Comparison of ENCODE assay signal across 13 cellular contexts in the genomic region with DNA sequence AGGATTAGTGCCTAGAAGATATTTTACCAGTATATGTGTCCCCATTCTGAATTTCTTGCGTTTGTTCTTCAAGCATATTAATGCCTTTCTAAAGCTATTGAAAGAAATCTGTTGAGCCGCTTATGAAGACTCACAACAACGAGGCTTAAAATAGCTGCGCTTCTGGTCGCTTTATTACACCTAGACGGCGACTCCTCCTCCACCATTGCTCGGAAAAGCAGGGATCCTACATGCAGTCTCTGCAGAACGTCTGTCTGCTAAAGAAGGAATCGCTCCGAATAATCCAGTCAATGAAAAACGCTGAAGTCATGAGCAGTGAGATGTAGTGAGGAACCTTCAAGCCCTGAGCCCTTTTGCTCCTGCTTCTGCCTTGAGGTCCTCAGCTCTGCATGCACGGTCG.
DNase-seq lines count a peak whose midpoint lies in the region; ATAC-seq and TF ChIP-seq lines count a peak whose summit lies in the region.
"Had no signal": no experiment of that assay in that cellular context is flagged by ENCODE, and none has a peak within 500 bp of the region (broad histone marks: within the 10 kb centered on the region; RNA-seq: fewer than 3 reads in every experiment).

No MANE protein-coding gene starts in this region.

- H3K23ac ChIP-seq in H9 (ENCODE audit: insufficient read length, low read depth, low read length) = no peak overlapping the region

- H3K4me3 Mint-ChIP-seq in H9 = no peak overlapping the region
- peak overlapping the region in 1 of 3 experiments; percentile 9 for H3K4me3 Mint-ChIP-seq in nephron

- no peak overlapping the region; the same call in 1 of the 2 replicates for H3K14ac ChIP-seq in H9 (ENCODE audit: insufficient read depth, low read length)

- H3K79me1 ChIP-seq in H9 (ENCODE audit: insufficient read depth, low read depth, low read length, poor library complexity, severe bottlenecking) = no peaks in the 10 kb centered on the region

- H3K4me1 ChIP-seq in H9 (ENCODE audit: insufficient read depth, low read length) = no peaks in the 10 kb centered on the region; the same call in 1 of the 2 replicates
- H3K4me1 ChIP-seq: A549, BE2C had no signal

- H2AK5ac ChIP-seq in H9 (ENCODE audit: insufficient read length, low read length) = no peak overlapping the region

- H2AFZ ChIP-seq in H9 (ENCODE audit: low read length) = no peak overlapping the region

- H3K27me3 ChIP-seq in H9 (ENCODE audit: insufficient read depth, low read length) = no peaks in the 10 kb centered on the region
- H3K27me3 ChIP-seq: BE2C had no signal

- WGBS in H9 (ENCODE audit: extremely low coverage, insufficient read length, low lambda C conversion rate) = no CpG with 5 or more reads among the region's 14 CpGs

- H3K4me1 Mint-ChIP-seq in H9 (peaks cover 26 to 30% of the 10 kb centered on the region in 2 experiments), nephron (peaks cover 38% of the 10 kb centered on the region)

- H3K36me3 Mint-ChIP-seq in H9 (ENCODE audit: insufficient read depth in 1 of 3, low read depth in 3 of 3) (no peaks in the 10 kb centered on the region), nephron (ENCODE audit: low read depth) (no peaks in the 10 kb centered on the region)
- H3K36me3 Mint-ChIP-seq: CD4-positive, alpha-beta memory T cell had no signal

- H3T11ph ChIP-seq in H9 (ENCODE audit: low read length) = no peak overlapping the region

- TF ChIP-seq CTCF in H9 (conservative IDR thresholded peaks at IDR 0.05) = no peak
- no peak for TF ChIP-seq CTCF in nephron (IDR thresholded peaks at IDR 0.05; ENCODE audit: unreplicated experiment in 3 of 3)

- no peaks in the 10 kb centered on the region for H4K20me1 ChIP-seq in H9 (ENCODE audit: control insufficient read depth, insufficient read depth, insufficient read length)

- H4K5ac ChIP-seq in H9 (ENCODE audit: insufficient read length, low read depth, low read length) = no peak overlapping the region

- H3K79me2 ChIP-seq in H9 (ENCODE audit: insufficient read depth, low read length) = no peaks in the 10 kb centered on the region

- H3K27ac Mint-ChIP-seq in H9 (no peak overlapping the region; a peak in 1 of 7 replicates), nephron (peak overlapping the region; percentile 19 to 87 (median 48))
- H3K27ac Mint-ChIP-seq: CD4-positive, alpha-beta memory T cell had no signal

- H3K23me2 ChIP-seq in H9 (ENCODE audit: insufficient read length, low read depth, low read length, poor library complexity, severe bottlenecking) = peaks cover 5% of the 10 kb centered on the region

- H3K27me3 Mint-ChIP-seq in H9 (ENCODE audit: low read depth) = peaks cover 7% of the 10 kb centered on the region
- H3K27me3 Mint-ChIP-seq in nephron (ENCODE audit: low read depth) = peaks cover 11% of the 10 kb centered on the region

- H4K91ac ChIP-seq in H9 (ENCODE audit: insufficient read length, low read depth, low read length) = no peak overlapping the region

- H2BK15ac ChIP-seq in H9 (ENCODE audit: low read depth, low read length) = no peak overlapping the region

- no peak overlapping the region for H3K4ac ChIP-seq in H9 (ENCODE audit: low read depth, low read length)

- H3K9me3 Mint-ChIP-seq in H9 (no peaks in the 10 kb centered on the region), nephron (no peaks in the 10 kb centered on the region)

- no peak for DNase-seq in H9
- DNase-seq in NCI-H2227 (lab: John Stamatoyannopoulos, UW; ENCODE audit: unreplicated experiment) = peak; percentile 42
- DNase-seq in NCI-H510A treated with DMSO at 0.1 percent for 48 hours (lab: John Stamatoyannopoulos, UW) = no peak
- DNase-seq: BE2C; CD4-positive, alpha-beta memory T cell; DMS153; DND-41; GDM1 had no signal

- H3K27ac ChIP-seq in H9 (ENCODE audit: insufficient read length, low read depth, low read length) = no peak overlapping the region
- H3K27ac ChIP-seq: A549, C4-2B had no signal

- no peak overlapping the region for H3K9ac ChIP-seq in H9 (ENCODE audit: extremely low read depth, insufficient read length, low read length)

- H2BK5ac ChIP-seq in H9 (ENCODE audit: insufficient read length, low read length) = no peak overlapping the region

- no peak overlapping the region for H2BK12ac ChIP-seq in H9 (ENCODE audit: insufficient read length, low read depth, low read length)

- H2BK120ac ChIP-seq in H9 (ENCODE audit: low read depth, low read length, poor library complexity, severe bottlenecking) = no peak overlapping the region

- H3K56ac ChIP-seq in H9 (ENCODE audit: insufficient read length, low read depth, low read length) = no peak overlapping the region

- H4K8ac ChIP-seq in H9 (replicated peaks; ENCODE audit: insufficient read length, low read depth, low read length) = no peak overlapping the region

- no peak overlapping the region for H3K4me2 ChIP-seq in H9 (ENCODE audit: insufficient read depth, insufficient read length, low read length)

- no peak overlapping the region for H2BK20ac ChIP-seq in H9 (ENCODE audit: low read depth, low read length, poor library complexity, severe bottlenecking)

- peak overlapping the region; percentile 24 for H3K18ac ChIP-seq in H9 (ENCODE audit: insufficient read length, low read depth, low read length)

- ATAC-seq in GM18867 (IDR thresholded peaks at IDR 0.05; ENCODE audit: unreplicated experiment) (no peak), GM19324 (IDR thresholded peaks at IDR 0.05; ENCODE audit: low FRiP score, unreplicated experiment) (no peak)
- ATAC-seq: A549 had no signal

- H3K9me3 ChIP-seq in H9 (ENCODE audit: control insufficient read depth, low read depth, low read length) = no peaks in the 10 kb centered on the region
- H3K9me3 ChIP-seq: A549, BE2C had no signal

Comparison
In these comparisons a context has a peak if more than half of its experiments do, and no peak if none do; other contexts are left out.
1. H3K27ac Mint-ChIP-seq: peak in nephron (3 of 3); none in H9 (0 of 3).